1 cellular context compared by ENCODE assay signal in the genomic region with DNA sequence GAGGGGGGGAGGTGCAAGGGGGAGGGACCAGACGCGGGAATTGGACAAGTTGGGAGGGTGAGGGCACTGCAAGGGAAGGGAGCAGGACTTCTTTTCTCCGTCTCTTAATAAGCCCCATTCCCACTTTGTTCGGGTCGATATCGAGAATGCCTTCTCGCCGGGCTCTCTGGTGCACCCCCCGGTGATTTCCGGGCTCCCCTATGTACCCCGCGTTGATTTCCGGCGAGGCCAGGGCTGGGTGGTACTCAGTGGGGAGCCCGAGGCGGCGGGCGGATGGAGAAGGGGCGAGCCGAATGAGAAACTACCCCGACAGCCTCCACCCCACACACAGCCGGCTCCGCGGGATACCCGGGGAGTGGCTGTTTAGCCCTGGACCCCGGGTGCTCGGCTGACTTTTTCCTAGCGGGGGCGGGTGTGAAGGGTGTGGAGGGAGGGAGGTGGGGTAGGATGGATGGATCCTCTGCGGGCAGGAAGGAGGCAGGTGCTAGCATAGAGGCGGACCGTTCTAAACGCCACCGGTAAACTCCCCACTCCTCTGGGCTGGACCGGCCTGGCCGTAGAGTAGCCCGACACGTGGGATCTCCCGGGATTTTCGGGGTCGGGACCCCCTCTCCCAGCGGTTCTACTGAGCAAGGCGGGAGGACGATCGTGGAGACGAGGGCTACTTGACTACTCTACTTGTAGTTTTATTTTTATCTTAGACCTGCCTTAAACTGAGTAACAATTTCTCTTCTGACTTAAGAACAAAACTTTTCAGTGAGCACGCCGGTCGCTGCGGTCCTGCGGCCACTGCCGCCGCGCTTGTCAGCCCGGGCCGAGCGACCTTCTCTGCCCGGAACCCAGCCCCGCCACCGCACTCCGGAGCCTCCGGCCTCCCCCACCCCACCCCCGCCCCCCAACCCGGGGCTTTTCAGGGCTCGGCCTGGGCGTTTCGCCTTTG.
TF ChIP-seq lines count a peak whose summit lies in the region.

No MANE protein-coding gene starts in this region.

TF ChIP-seq in HEK293, 187 proteins besides CTCF, POLR2A, EP300 and RAD21 (continued from another document):
- TF ChIP-seq, protein P1, sequence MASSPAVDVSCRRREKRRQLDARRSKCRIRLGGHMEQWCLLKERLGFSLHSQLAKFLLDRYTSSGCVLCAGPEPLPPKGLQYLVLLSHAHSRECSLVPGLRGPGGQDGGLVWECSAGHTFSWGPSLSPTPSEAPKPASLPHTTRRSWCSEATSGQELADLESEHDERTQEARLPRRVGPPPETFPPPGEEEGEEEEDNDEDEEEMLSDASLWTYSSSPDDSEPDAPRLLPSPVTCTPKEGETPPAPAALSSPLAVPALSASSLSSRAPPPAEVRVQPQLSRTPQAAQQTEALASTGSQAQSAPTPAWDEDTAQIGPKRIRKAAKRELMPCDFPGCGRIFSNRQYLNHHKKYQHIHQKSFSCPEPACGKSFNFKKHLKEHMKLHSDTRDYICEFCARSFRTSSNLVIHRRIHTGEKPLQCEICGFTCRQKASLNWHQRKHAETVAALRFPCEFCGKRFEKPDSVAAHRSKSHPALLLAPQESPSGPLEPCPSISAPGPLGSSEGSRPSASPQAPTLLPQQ (tag by site-specific recombination; IDR thresholded peaks at IDR 0.05): no peak
